In genomic region chr4:73487233-73487632, GRCh38 we compare ENCODE assay signal across 27 cellular contexts.
"Had no signal": no experiment of that assay in that cellular context is flagged by ENCODE, and none has a peak within 500 bp of the region (broad histone marks: within the 10 kb centered on the region; RNA-seq: fewer than 3 reads in every experiment).

No MANE protein-coding gene starts in this region.

- H3K27me3 ChIP-seq: adrenal gland, body of pancreas, gastrocnemius medialis, ovary, right lobe of liver, tibial nerve had no signal

- H3K4me3 ChIP-seq: adrenal gland, body of pancreas, gastrocnemius medialis, ovary, right lobe of liver, tibial nerve had no signal

- ATAC-seq: activated CD4-positive, CD25-positive, alpha-beta regulatory T cell treated with anti-CD3 and anti-CD28 coated beads, Interleukin-2, amount 50 U/mL, for 24 hours; body of pancreas; gastrocnemius medialis; left colon; right lobe of liver had no signal

- H3K36me3 ChIP-seq: adrenal gland, gastrocnemius medialis, ovary, tibial nerve, WERI-Rb-1 had no signal

- H3K9me3 ChIP-seq: adrenal gland, body of pancreas, gastrocnemius medialis, ovary, right lobe of liver, tibial nerve had no signal

- H3K4me1 ChIP-seq: adrenal gland, gastrocnemius medialis, tibial nerve had no signal

- DNase-seq: activated CD4-positive, alpha-beta T cell treated with anti-CD3 and anti-CD28 coated beads for 48 hours; activated CD4-positive, alpha-beta T cell treated with anti-CD3 and anti-CD28 coated beads, Interleukin-2, amount 50 U/mL, for 48 hours; activated CD8-positive, alpha-beta memory T cell treated with anti-CD3 and anti-CD28 coated beads for 24 hours; activated effector memory CD4-positive, alpha-beta T cell treated with Interleukin-2 at 50 U/mL for 16 hours; activated naive CD4-positive, alpha-beta T cell treated with anti-CD3 and anti-CD28 coated beads for 36 hours; activated naive CD8-positive, alpha-beta T cell treated with anti-CD3 and anti-CD28 coated beads for 36 hours; adrenal gland; aorta; body of pancreas; dermis blood vessel endothelial cell; effector CD8-positive, alpha-beta T cell; erythroblast; gastrocnemius medialis; glutamatergic neuron; left colon; mammary epithelial cell; naive B cell; nephron progenitor cell; ovary; right lobe of liver; stimulated activated CD4-positive, alpha-beta T cell treated with anti-CD3 and anti-CD28 coated beads, Interleukin-2, amount 100 ng/mL, for 48 hours; stimulated activated naive CD4-positive, alpha-beta T cell treated with Interleukin-2 at 50 U/mL for 16 hours; WERI-Rb-1 had no signal

- H3K36me3 Mint-ChIP-seq: activated naive CD8-positive, alpha-beta T cell treated with anti-CD3 and anti-CD28 coated beads for 36 hours; mesothelial cell of epicardium; naive B cell had no signal

- H3K27ac ChIP-seq: adrenal gland, body of pancreas, gastrocnemius medialis, ovary, tibial nerve, WERI-Rb-1 had no signal

- H3K4me1 Mint-ChIP-seq: activated naive CD8-positive, alpha-beta T cell treated with anti-CD3 and anti-CD28 coated beads for 36 hours; mesothelial cell of epicardium; naive B cell; nephron progenitor cell had no signal

- H3K4me3 Mint-ChIP-seq: activated naive CD4-positive, alpha-beta T cell treated with anti-CD3 and anti-CD28 coated beads for 36 hours; activated naive CD8-positive, alpha-beta T cell treated with anti-CD3 and anti-CD28 coated beads for 36 hours; mesothelial cell of epicardium; naive B cell; nephron progenitor cell had no signal

- H3K27ac Mint-ChIP-seq: activated naive CD4-positive, alpha-beta T cell treated with anti-CD3 and anti-CD28 coated beads for 36 hours; activated naive CD8-positive, alpha-beta T cell treated with anti-CD3 and anti-CD28 coated beads for 36 hours; mesothelial cell of epicardium; naive B cell; nephron progenitor cell; progenitor cell of endocrine pancreas had no signal

- H3K9me3 Mint-ChIP-seq: activated naive CD4-positive, alpha-beta T cell treated with anti-CD3 and anti-CD28 coated beads for 36 hours; activated naive CD8-positive, alpha-beta T cell treated with anti-CD3 and anti-CD28 coated beads for 36 hours; mesothelial cell of epicardium; nephron progenitor cell had no signal
